In genomic region chr10:11403116-11403515, GRCh38 we compare ENCODE assay signal across 9 cellular contexts.
A peak's percentile ranks its signal among the peaks of the same experiment; 100 is the strongest.
DNase-seq lines count a peak whose midpoint lies in the region; ATAC-seq lines count a peak whose summit lies in the region.
"Had no signal": no experiment of that assay in that cellular context is flagged by ENCODE, and none has a peak within 500 bp of the region (broad histone marks: within the 10 kb centered on the region; RNA-seq: fewer than 3 reads in every experiment).

No MANE protein-coding gene starts in this region.

- ATAC-seq in GM21737 (IDR thresholded peaks at IDR 0.05; ENCODE audit: unreplicated experiment) = peak; percentile 66
- ATAC-seq in activated CD4-positive, CD25-positive, alpha-beta regulatory T cell treated with anti-CD3 and anti-CD28 coated beads, Interleukin-2, amount 50 U/mL, for 24 hours = peak; percentile 94 to 95
- ATAC-seq in activated naive CD8-positive, alpha-beta T cell treated with anti-CD3 and anti-CD28 coated beads, Interleukin-2, amount 50 U/mL, for 24 hours = peak; percentile 95
- no peak for ATAC-seq in GM18517 (IDR thresholded peaks at IDR 0.05; ENCODE audit: unreplicated experiment)

- DNase-seq in activated naive CD8-positive, alpha-beta T cell treated with anti-CD3 and anti-CD28 coated beads, Interleukin-2, amount 50 U/mL, for 24 hours = peak; percentile 62
- DNase-seq in stimulated activated CD8-positive, alpha-beta memory T cell treated with anti-CD3 and anti-CD28 coated beads, Interleukin-4, amount 100 ng/mL, for 4 hours (ENCODE audit: low read depth in 2 of 2, low spot score in 1 of 2) = peak; percentile 33 to 45
- DNase-seq in NK-92 (lab: John Stamatoyannopoulos, UW; ENCODE audit: unreplicated experiment) (no peak), NCI-H1092 treated with DMSO at 0.1 percent for 48 hours (lab: John Stamatoyannopoulos, UW) (no peak), HUDEP-2 (lab: John Stamatoyannopoulos, UW; ENCODE audit: unreplicated experiment in 76 of 76) (no peak)
- DNase-seq: RPMI8226 had no signal

- no peaks in the 10 kb centered on the region for H3K9me3 Mint-ChIP-seq in activated naive CD8-positive, alpha-beta T cell treated with anti-CD3 and anti-CD28 coated beads, Interleukin-2, amount 50 U/mL, for 24 hours

- H3K27ac Mint-ChIP-seq in activated naive CD8-positive, alpha-beta T cell treated with anti-CD3 and anti-CD28 coated beads, Interleukin-2, amount 50 U/mL, for 24 hours = peak overlapping the region; percentile 83

- H3K36me3 Mint-ChIP-seq in activated naive CD8-positive, alpha-beta T cell treated with anti-CD3 and anti-CD28 coated beads, Interleukin-2, amount 50 U/mL, for 24 hours (ENCODE audit: low read depth) = peaks cover 3% of the 10 kb centered on the region

- no peaks in the 10 kb centered on the region for H3K27me3 Mint-ChIP-seq in activated naive CD8-positive, alpha-beta T cell treated with anti-CD3 and anti-CD28 coated beads, Interleukin-2, amount 50 U/mL, for 24 hours

- peak overlapping the region; percentile 34 for H3K4me3 Mint-ChIP-seq in activated naive CD8-positive, alpha-beta T cell treated with anti-CD3 and anti-CD28 coated beads, Interleukin-2, amount 50 U/mL, for 24 hours

- H3K4me1 Mint-ChIP-seq in activated naive CD8-positive, alpha-beta T cell treated with anti-CD3 and anti-CD28 coated beads, Interleukin-2, amount 50 U/mL, for 24 hours = peaks cover 47% of the 10 kb centered on the region

Comparison
In these comparisons a context has a peak if more than half of its experiments do, and no peak if none do; other contexts are left out.
1. DNase-seq: peak in activated naive CD8-positive, alpha-beta T cell treated with anti-CD3 and anti-CD28 coated beads, Interleukin-2, amount 50 U/mL, for 24 hours (single experiment) and stimulated activated CD8-positive, alpha-beta memory T cell treated with anti-CD3 and anti-CD28 coated beads, Interleukin-4, amount 100 ng/mL, for 4 hours (2 of 2); none in NK-92 (single experiment), NCI-H1092 treated with DMSO at 0.1 percent for 48 hours (single experiment) and HUDEP-2 (0 of 76).